In the genomic region with DNA sequence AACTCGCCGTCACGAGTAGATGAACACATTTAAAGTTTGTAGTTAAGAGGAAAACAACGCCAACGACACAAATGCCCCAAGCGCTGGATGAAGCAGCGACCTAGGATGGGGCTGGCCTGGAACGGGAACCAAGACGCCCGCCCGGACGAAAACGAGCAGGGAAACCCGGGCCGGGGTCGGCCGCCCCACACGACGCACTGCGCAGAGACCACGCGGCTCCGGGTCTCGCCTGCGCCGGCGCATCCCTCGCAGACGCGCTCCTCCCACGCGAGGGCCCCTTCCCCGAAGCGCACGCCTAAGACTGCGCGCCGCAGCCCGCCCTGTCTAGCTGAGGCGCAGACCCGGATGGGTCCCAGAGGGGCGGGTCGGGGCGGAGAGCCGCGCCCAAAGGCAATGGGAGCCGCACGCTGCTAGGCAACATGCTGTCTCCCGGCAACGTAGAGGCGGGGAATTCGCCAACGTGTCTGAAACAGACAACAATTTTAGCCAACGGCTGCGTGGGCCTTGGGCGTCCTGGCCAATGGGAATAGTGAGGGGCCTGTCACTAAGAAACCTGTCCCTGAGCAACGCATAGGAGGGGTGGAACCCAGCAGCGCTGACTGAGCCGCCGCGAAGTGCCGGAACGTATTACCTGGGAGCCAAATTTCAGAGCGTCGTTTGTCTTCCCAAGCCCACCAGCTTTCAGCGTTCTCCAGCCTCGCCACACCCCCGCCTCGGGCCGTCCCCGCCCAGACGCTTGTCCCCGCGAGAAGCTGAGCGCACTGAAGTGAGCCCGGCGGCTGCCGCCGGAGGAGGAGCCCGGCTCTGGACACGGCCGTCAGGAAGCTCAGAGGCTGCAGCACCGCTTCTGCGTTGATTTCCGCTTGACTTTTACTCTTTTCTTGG, we compare ENCODE assay signal across 8 cellular contexts. TPM values are rescaled to one million over a fixed set of nuclear protein-coding genes. Genes with fewer than 3 reads are reported as not detected.
DNase-seq lines count a peak whose midpoint lies in the region; ATAC-seq, FAIRE-seq and TF ChIP-seq lines count a peak whose summit lies in the region.

No MANE protein-coding gene starts in this region.

- no peaks in the 10 kb centered on the region for H3K27me3 Mint-ChIP-seq in activated naive CD4-positive, alpha-beta T cell treated with anti-CD3 and anti-CD28 coated beads for 36 hours (ENCODE audit: low read depth)

- H3K4me1 ChIP-seq in BLaER1 treated with 17β-estradiol and CSF1 and Interleukin-3, amounts not matched to agents 10 nM and 100 nM = peaks cover 5 to 23% (median 12%) of the 10 kb centered on the region in 10 experiments; a peak in 17 of 20 replicates
- H3K4me1 ChIP-seq in RWPE2 (ENCODE audit: insufficient read depth, poor library complexity, severe bottlenecking) = no peaks in the 10 kb centered on the region
- H3K4me1 ChIP-seq in neuron (ENCODE audit: insufficient read depth, low read length) = no peaks in the 10 kb centered on the region
- H3K4me1 ChIP-seq in stomach = peaks cover 4 to 29% (median 22%) of the 10 kb centered on the region in 4 donors

- peak overlapping the region; percentile 82 to 96 (median 92) for H3K4me2 ChIP-seq in BLaER1 treated with 17β-estradiol and CSF1 and Interleukin-3, amounts not matched to agents 10 nM and 100 nM

- intact Hi-C loops in activated naive CD4-positive, alpha-beta T cell treated with anti-CD3 and anti-CD28 coated beads for 36 hours (cut with micrococcal nuclease) = loop anchor here (1.0 to 2.0 kb wide), 10 partner anchors 21 to 222 kb away; partner anchors contain the start of genes ANKLE2, CHFR, GOLGA3 and PGAM5
- intact Hi-C loops in stomach (cut with DNase I; ENCODE audit: low total_unique reads) = no loop called here

- ATAC-seq in GM19351 (IDR thresholded peaks at IDR 0.05; ENCODE audit: unreplicated experiment) = peak; percentile 91
- peak; percentile 92 for ATAC-seq in HG03521 (IDR thresholded peaks at IDR 0.05; ENCODE audit: unreplicated experiment)
- ATAC-seq in RWPE2 (ENCODE audit: low read depth) = peak; percentile 96

- FAIRE-seq in frontal cortex (lab: Jason Lieb, UNC) = peak; percentile 60

- TF ChIP-seq CTCF in RWPE2 (IDR thresholded peaks at IDR 0.05; ENCODE audit: poor library complexity, severe bottlenecking) (no peak), stomach (IDR thresholded peaks at IDR 0.05) (no peak)

- CTCF ChIA-PET in activated naive CD4-positive, alpha-beta T cell treated with anti-CD3 and anti-CD28 coated beads for 36 hours (lab: Charles Lee) = interaction anchor here (0.6 kb wide), 1 partner anchor 81 kb away, joined by 4 read pairs; no protein-coding TSS in a partner anchor

- peaks cover 0 to 16% (median 3%) of the 10 kb centered on the region in 11 experiments; a peak in 4 of 22 replicates for H3K27me3 ChIP-seq in BLaER1 treated with 17β-estradiol and CSF1 and Interleukin-3, amounts not matched to agents 10 nM and 100 nM
- H3K27me3 ChIP-seq in RWPE2 (ENCODE audit: insufficient read depth, poor library complexity, severe bottlenecking) (no peaks in the 10 kb centered on the region), neuron (ENCODE audit: insufficient read depth, low read length) (no peaks in the 10 kb centered on the region), stomach (peaks cover 0 to 29% (median 5%) of the 10 kb centered on the region in 3 donors)

- DNase-seq in RWPE2 (ENCODE audit: low spot score) = peak; percentile 91
- DNase-seq in activated naive CD4-positive, alpha-beta T cell treated with anti-CD3 and anti-CD28 coated beads for 36 hours = peak; percentile 99
- peak; percentile 88 to 91 for DNase-seq in frontal cortex (ENCODE audit: low spot score in 2 of 2)
- DNase-seq in stomach = peak; percentile 87

- no peak for TF ChIP-seq EP300 in stomach (IDR thresholded peaks at IDR 0.05)

- H3K9me3 ChIP-seq in BLaER1 treated with 17β-estradiol and CSF1 and Interleukin-3, amounts not matched to agents 10 nM and 100 nM (replicated peaks in 1 of 11) = peaks cover 66 to 94% (median 81%) of the 10 kb centered on the region in 11 experiments
- H3K9me3 ChIP-seq in RWPE2 (ENCODE audit: severe bottlenecking) (peaks cover 2% of the 10 kb centered on the region), neuron (ENCODE audit: low read length) (peaks cover 11% of the 10 kb centered on the region), stomach (peaks cover 9 to 96% (median 67%) of the 10 kb centered on the region in 4 donors)

- peak overlapping the region; percentile 75 to 86 (median 83) for H3K9ac ChIP-seq in BLaER1 treated with 17β-estradiol and CSF1 and Interleukin-3, amounts not matched to agents 10 nM and 100 nM

- H3K36me3 ChIP-seq in BLaER1 treated with 17β-estradiol and CSF1 and Interleukin-3, amounts not matched to agents 10 nM and 100 nM = peaks cover 4 to 19% (median 10%) of the 10 kb centered on the region in 11 experiments; a peak in 16 of 22 replicates
- H3K36me3 ChIP-seq in RWPE2 (ENCODE audit: low read depth) = no peaks in the 10 kb centered on the region
- no peaks in the 10 kb centered on the region for H3K36me3 ChIP-seq in neuron (ENCODE audit: insufficient read depth, low read length)
- peaks cover 0 to 10% (median 0%) of the 10 kb centered on the region in 4 donors for H3K36me3 ChIP-seq in stomach

- H3K9me3 Mint-ChIP-seq in activated naive CD4-positive, alpha-beta T cell treated with anti-CD3 and anti-CD28 coated beads for 36 hours = peaks cover 17% of the 10 kb centered on the region

- peak overlapping the region; percentile 66 to 79 (median 74) for H3K4me3 ChIP-seq in BLaER1 treated with 17β-estradiol and CSF1 and Interleukin-3, amounts not matched to agents 10 nM and 100 nM
- H3K4me3 ChIP-seq in RWPE2 (ENCODE audit: severe bottlenecking) (peak overlapping the region; percentile 39), neuron (ENCODE audit: low read length) (peak overlapping the region; percentile 60), stomach (peak overlapping the region; percentile 51 to 65 (median 60))

- H3K4me1 Mint-ChIP-seq in activated naive CD4-positive, alpha-beta T cell treated with anti-CD3 and anti-CD28 coated beads for 36 hours (ENCODE audit: low read depth) = peaks cover 9% of the 10 kb centered on the region

- peak overlapping the region; percentile 62 for H3K27ac Mint-ChIP-seq in activated naive CD4-positive, alpha-beta T cell treated with anti-CD3 and anti-CD28 coated beads for 36 hours

- no peaks in the 10 kb centered on the region for H4K20me1 ChIP-seq in BLaER1 treated with 17β-estradiol and CSF1 and Interleukin-3, amounts not matched to agents 10 nM and 100 nM

- H3K27ac ChIP-seq in BLaER1 treated with 17β-estradiol and CSF1 and Interleukin-3, amounts not matched to agents 10 nM and 100 nM = peak overlapping the region; percentile 64 to 86 (median 74); a peak in 21 of 22 replicates
- H3K27ac ChIP-seq in RWPE2 (ENCODE audit: poor library complexity, severe bottlenecking) (no peak overlapping the region), stomach (peak overlapping the region; percentile 43 to 87 (median 84))

- peaks cover 10% of the 10 kb centered on the region for H3K36me3 Mint-ChIP-seq in activated naive CD4-positive, alpha-beta T cell treated with anti-CD3 and anti-CD28 coated beads for 36 hours (ENCODE audit: low read depth)

- no peak for TF ChIP-seq POLR2A in stomach (IDR thresholded peaks at IDR 0.05)

- peak overlapping the region; percentile 97 for H2AFZ ChIP-seq in neuron (ENCODE audit: low read depth, low read length)

- 1 to 4% (median 4%) methylated on average over 63 to 85 of the region's 85 CpGs for WGBS in stomach, 5 donors

- peak overlapping the region; percentile 86 for H3K4me3 Mint-ChIP-seq in activated naive CD4-positive, alpha-beta T cell treated with anti-CD3 and anti-CD28 coated beads for 36 hours

RNA-seq across cellular contexts. Expression of gene CHFR, which starts 21.0 kb away (rescaled TPM):
- total RNA-seq in activated naive CD4-positive, alpha-beta T cell treated with anti-CD3 and anti-CD28 coated beads for 36 hours = 10 to 100 TPM; 27.2 to 32.8 TPM
- total RNA-seq in frontal cortex (31.4 TPM), stomach (100 to 1,000 TPM in 1 of 5 donors, 10 to 100 TPM in 4; 48.7 to 107 (median 73.3) TPM)
- 10 to 100 TPM; 14.7 to 20.8 (median 15.4) TPM for polyA plus RNA-seq in stomach

RNA-seq across cellular contexts. Expression of gene ZNF605, which starts 47.7 kb away (rescaled TPM):
- total RNA-seq in activated naive CD4-positive, alpha-beta T cell treated with anti-CD3 and anti-CD28 coated beads for 36 hours = 1 to 10 TPM; 4.3 to 5.3 TPM
- total RNA-seq in frontal cortex = 18.8 TPM
- 10 to 100 TPM in 2 of 5 donors, 1 to 10 TPM in 2, under 1 TPM in 1; 0.58 to 16.9 (median 8.2) TPM for total RNA-seq in stomach
- polyA plus RNA-seq in stomach = 1 to 10 TPM in 2 of 3 donors, under 1 TPM in 1; 0.92 to 2.5 (median 2.2) TPM
